ENCODE assay signal across 8 cellular contexts in genomic region chr2:111492995-111493719, GRCh38.
A peak's percentile ranks its signal among the peaks of the same experiment; 100 is the strongest.
DNase-seq lines count a peak whose midpoint lies in the region; ATAC-seq and TF ChIP-seq lines count a peak whose summit lies in the region.
"Not testable (repeated sequence)": the region's sequence is repeated elsewhere in the genome, so short reads cannot be mapped to it uniquely, and the experiment has no call there.

No MANE protein-coding gene starts in this region.

- H3K4me2 ChIP-seq in GM23248 (ENCODE audit: unreplicated experiment): peak overlapping the region; percentile 85
- H3K4me2 ChIP-seq in mesendoderm (ENCODE audit: low read length): not testable (repeated sequence)

- H3F3A ChIP-seq in GM23248 (ENCODE audit: insufficient read depth): peaks cover 24% of the 10 kb centered on the region

- H3K27me3 ChIP-seq in GM23248 (replicated peaks; ENCODE audit: insufficient read depth); NT2/D1 (ENCODE audit: insufficient read depth, insufficient read length); breast epithelium; mesendoderm (ENCODE audit: insufficient read depth, low read length, poor library complexity); spleen (replicated peaks in 1 of 7): not testable (repeated sequence)

- not testable (repeated sequence) for TF ChIP-seq POLR2A in breast epithelium (IDR thresholded peaks at IDR 0.05); spleen (IDR thresholded peaks at IDR 0.05)

- intact Hi-C loops in activated CD8-positive, alpha-beta T cell treated with anti-CD3 and anti-CD28 coated beads for 36 hours (cut with micrococcal nuclease); breast epithelium (cut with DNase I; ENCODE audit: low total_unique reads); spleen (cut with DNase I; ENCODE audit: low total_unique reads): not testable (repeated sequence)

- TF ChIP-seq CTCF in AG04449 (IDR thresholded peaks at IDR 0.05; ENCODE audit: insufficient read depth, low read length, missing control alignments); activated CD8-positive, alpha-beta T cell treated with anti-CD3 and anti-CD28 coated beads for 36 hours (IDR thresholded peaks at IDR 0.05); breast epithelium (IDR thresholded peaks at IDR 0.05); foreskin fibroblast (IDR thresholded peaks at IDR 0.05; ENCODE audit: low read depth, low read length); spleen (IDR thresholded peaks at IDR 0.05 in 8 of 11, conservative IDR thresholded peaks at IDR 0.05 in 3 of 11): not testable (repeated sequence)

- peaks cover 38% of the 10 kb centered on the region for H3K4me1 ChIP-seq in GM23248 (ENCODE audit: insufficient read depth)
- H3K4me1 ChIP-seq in NT2/D1 (ENCODE audit: insufficient read depth, insufficient read length); breast epithelium; mesendoderm (ENCODE audit: control insufficient read depth, low read depth, low read length): not testable (repeated sequence)
- peaks cover 0 to 28% (median 6%) of the 10 kb centered on the region in 6 donors for H3K4me1 ChIP-seq in spleen

- not testable (repeated sequence) for H3K36me3 Mint-ChIP-seq in activated CD8-positive, alpha-beta T cell treated with anti-CD3 and anti-CD28 coated beads for 36 hours (ENCODE audit: low read depth)

- H3K4me3 Mint-ChIP-seq in activated CD8-positive, alpha-beta T cell treated with anti-CD3 and anti-CD28 coated beads for 36 hours: peak overlapping the region; percentile 59

- CTCF ChIA-PET in AG04449 (lab: Yijun Ruan, JAX); activated CD8-positive, alpha-beta T cell treated with anti-CD3 and anti-CD28 coated beads for 36 hours (lab: Charles Lee): not testable (repeated sequence)

- H4K8ac ChIP-seq in mesendoderm (ENCODE audit: low read depth, low read length): not testable (repeated sequence)

- peak overlapping the region; percentile 31 for H3K4ac ChIP-seq in mesendoderm (ENCODE audit: low read depth, low read length)

- H3K79me1 ChIP-seq in mesendoderm (ENCODE audit: low read length): not testable (repeated sequence)

- H2AK5ac ChIP-seq in mesendoderm (ENCODE audit: low read length): not testable (repeated sequence)

- H3K4me3 ChIP-seq in AG04449 (ENCODE audit: low read depth, low read length) (peak overlapping the region; percentile 62), GM23248 (peak overlapping the region; percentile 80), breast epithelium (peak overlapping the region; percentile 11 to 58 (median 22)), foreskin fibroblast (ENCODE audit: low read depth in 1 of 2, low read length in 2 of 2) (peak overlapping the region; percentile 51 to 56), spleen (peak overlapping the region in 3 of 8 donors; percentile 14 to 61 (median 23))
- H3K4me3 ChIP-seq in NT2/D1 (ENCODE audit: insufficient read length, low read depth); mesendoderm (ENCODE audit: low read length): not testable (repeated sequence)

- not testable (repeated sequence) for H2BK15ac ChIP-seq in mesendoderm (replicated peaks; ENCODE audit: low read depth)

- DNase-seq in AG04449 (ENCODE audit: low read depth, low spot score); NT2/D1 (ENCODE audit: low read depth, low spot score); activated CD8-positive, alpha-beta T cell treated with anti-CD3 and anti-CD28 coated beads for 36 hours; breast epithelium (ENCODE audit: low spot score in 2 of 2); foreskin fibroblast; mesendoderm; spleen: not testable (repeated sequence)
- peak; percentile 24 for DNase-seq in GM23248

- not testable (repeated sequence) for H3K9me2 ChIP-seq in GM23248 (ENCODE audit: insufficient read depth)

- H3K27me3 Mint-ChIP-seq in activated CD8-positive, alpha-beta T cell treated with anti-CD3 and anti-CD28 coated beads for 36 hours: not testable (repeated sequence)

- H3K36me3 ChIP-seq in GM23248 (ENCODE audit: low read depth); NT2/D1 (ENCODE audit: insufficient read depth, insufficient read length, low read length); breast epithelium; mesendoderm (ENCODE audit: control insufficient read depth, insufficient read depth, low read length); spleen: not testable (repeated sequence)

- not testable (repeated sequence) for H3K23ac ChIP-seq in mesendoderm (ENCODE audit: low read length)

- not testable (repeated sequence) for H3K9me3 ChIP-seq in GM23248 (ENCODE audit: low read depth); NT2/D1 (ENCODE audit: insufficient read depth, low read length); breast epithelium; spleen

- H3K27ac Mint-ChIP-seq in activated CD8-positive, alpha-beta T cell treated with anti-CD3 and anti-CD28 coated beads for 36 hours: peak overlapping the region; percentile 79

- 0 to 4% methylated on average over 1 to 2 of the region's 20 CpGs for WGBS in GM23248 (ENCODE audit: low coverage in 1 of 2, low lambda C conversion rate in 2 of 2, missing lambda C conversion rate in 2 of 2), 2 experiments
- WGBS in mesendoderm (ENCODE audit: extremely low coverage, insufficient coverage, low lambda C conversion rate): no CpG with 5 or more reads among the region's 20 CpGs
- 33 to 67% (median 49%) methylated on average over 1 to 9 of the region's 20 CpGs; no CpG with 5 or more reads in 1 of the 5 donors for WGBS in spleen, 5 donors

- POLR2A ChIA-PET in AG04449 (lab: Yijun Ruan, JAX); activated CD8-positive, alpha-beta T cell treated with anti-CD3 and anti-CD28 coated beads for 36 hours (lab: Charles Lee): not testable (repeated sequence)

- not testable (repeated sequence) for H3K18ac ChIP-seq in mesendoderm (ENCODE audit: low read length)

- H3K9ac ChIP-seq in GM23248: peak overlapping the region; percentile 88
- H3K9ac ChIP-seq in NT2/D1 (ENCODE audit: insufficient read length, low read depth): peak overlapping the region; percentile 32
- H3K9ac ChIP-seq in mesendoderm (ENCODE audit: low read length): not testable (repeated sequence)

- H3K56ac ChIP-seq in mesendoderm (ENCODE audit: low read length): not testable (repeated sequence)

- peak; percentile 28 for ATAC-seq in activated CD8-positive, alpha-beta T cell treated with anti-CD3 and anti-CD28 coated beads for 36 hours

- H4K5ac ChIP-seq in mesendoderm (ENCODE audit: low read length): not testable (repeated sequence)

- H2BK120ac ChIP-seq in mesendoderm (ENCODE audit: low read depth, low read length): not testable (repeated sequence)

- H3K79me2 ChIP-seq in GM23248 (ENCODE audit: insufficient read depth): peaks cover 39% of the 10 kb centered on the region
- H3K79me2 ChIP-seq in mesendoderm (ENCODE audit: control insufficient read depth, insufficient read depth, low read length): not testable (repeated sequence)

- H4K20me1 ChIP-seq in GM23248 (ENCODE audit: insufficient read depth): not testable (repeated sequence)

- peaks cover 14% of the 10 kb centered on the region for H3K4me1 Mint-ChIP-seq in activated CD8-positive, alpha-beta T cell treated with anti-CD3 and anti-CD28 coated beads for 36 hours (ENCODE audit: low read depth)

- not testable (repeated sequence) for H3K9me3 Mint-ChIP-seq in activated CD8-positive, alpha-beta T cell treated with anti-CD3 and anti-CD28 coated beads for 36 hours

- peak overlapping the region; percentile 93 for H3K27ac ChIP-seq in GM23248
- H3K27ac ChIP-seq in breast epithelium: peak overlapping the region; percentile 45 to 83
- H3K27ac ChIP-seq in mesendoderm (ENCODE audit: low read depth, low read length): not testable (repeated sequence)
- H3K27ac ChIP-seq in spleen: peak overlapping the region in 7 of 8 donors; percentile 61 to 86 (median 81)

- H2BK5ac ChIP-seq in mesendoderm (ENCODE audit: low read length): not testable (repeated sequence)

- H2AFZ ChIP-seq in GM23248: not testable (repeated sequence)

- in situ Hi-C loops in GM23248 (cut with MboI): loop anchor here (25.0 kb wide), 1 partner anchor 169 kb away; no protein-coding TSS in a partner anchor
